In the genomic region with DNA sequence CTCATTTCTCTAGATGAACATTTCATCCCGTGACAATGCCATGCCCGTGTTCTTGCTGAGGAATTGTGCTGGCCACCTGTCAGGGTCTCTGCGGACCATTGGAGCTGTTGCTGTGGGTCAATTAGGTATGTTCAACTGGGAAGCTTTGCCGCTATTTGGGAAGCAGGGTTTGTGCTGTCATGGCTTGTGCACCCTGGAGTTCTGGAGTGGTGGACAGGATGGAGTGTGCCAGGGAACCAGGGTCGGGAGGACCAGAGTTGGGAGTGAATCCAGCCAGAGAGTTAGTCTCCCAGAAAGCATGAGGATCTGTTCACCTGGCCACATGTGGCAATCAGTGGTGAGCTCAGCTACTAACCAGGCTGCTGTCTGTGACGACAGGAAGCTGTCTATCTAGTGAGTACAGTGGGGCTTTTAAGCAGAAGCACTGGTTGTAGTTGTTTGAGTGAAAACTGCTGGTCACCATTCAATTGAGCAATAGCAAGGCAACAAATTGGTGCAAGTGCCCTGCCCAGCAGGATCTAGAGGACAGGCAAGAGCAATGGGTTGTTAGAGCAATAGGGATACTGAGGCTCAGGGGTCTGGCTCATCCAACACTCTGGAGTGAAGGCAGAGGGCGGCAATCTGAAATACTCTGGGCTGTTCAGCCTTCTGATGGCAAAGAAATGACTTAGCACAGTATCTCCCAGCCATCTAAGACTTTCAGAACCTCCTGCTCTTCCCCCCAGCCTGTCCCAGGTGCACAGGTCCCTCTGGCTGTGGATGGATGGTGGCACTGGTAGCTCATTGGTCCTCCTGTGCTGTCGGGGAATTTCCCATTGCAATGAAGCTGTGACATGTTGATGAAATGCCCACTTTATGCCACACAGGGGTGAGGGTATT, we compare ENCODE assay signal across 23 cellular contexts.
DNase-seq lines count a peak whose midpoint lies in the region; ATAC-seq and TF ChIP-seq lines count a peak whose summit lies in the region.
"Had no signal": no experiment of that assay in that cellular context is flagged by ENCODE, and none has a peak within 500 bp of the region (broad histone marks: within the 10 kb centered on the region; RNA-seq: fewer than 3 reads in every experiment).

No MANE protein-coding gene starts in this region.

- H3K4me1 ChIP-seq in OCI-LY3 (ENCODE audit: low read length): peaks cover 16% of the 10 kb centered on the region; the same call in 1 of the 2 replicates
- H3K4me1 ChIP-seq: Caco-2 had no signal

- peaks cover 45% of the 10 kb centered on the region for H3K36me3 Mint-ChIP-seq in stimulated activated memory B cell treated with anti-CD40 and anti-IgM and Interleukin-4, amounts not matched to agents 10 μg/mL and 1 μg/mL and 100 μg/mL, for 72 hours
- H3K36me3 Mint-ChIP-seq: CD4-positive, alpha-beta memory T cell had no signal

- H4K20me1 ChIP-seq in OCI-LY3 (ENCODE audit: insufficient read depth, low read length): no peaks in the 10 kb centered on the region; the same call in 1 of the 2 replicates

- no peak for ATAC-seq in left lobe of liver
- no peak for ATAC-seq in stimulated activated memory B cell treated with anti-CD40 and anti-IgM and Interleukin-4, amounts not matched to agents 10 μg/mL and 1 μg/mL and 100 μg/mL, for 72 hours
- ATAC-seq: K562, Panc1 had no signal

- H3K27me3 Mint-ChIP-seq in stimulated activated memory B cell treated with anti-CD40 and anti-IgM and Interleukin-4, amounts not matched to agents 10 μg/mL and 1 μg/mL and 100 μg/mL, for 72 hours: no peaks in the 10 kb centered on the region

- no peaks in the 10 kb centered on the region for H3K4me1 Mint-ChIP-seq in stimulated activated memory B cell treated with anti-CD40 and anti-IgM and Interleukin-4, amounts not matched to agents 10 μg/mL and 1 μg/mL and 100 μg/mL, for 72 hours
- H3K4me1 Mint-ChIP-seq: CD4-positive, alpha-beta memory T cell had no signal

- H3K4me3 Mint-ChIP-seq in stimulated activated memory B cell treated with anti-CD40 and anti-IgM and Interleukin-4, amounts not matched to agents 10 μg/mL and 1 μg/mL and 100 μg/mL, for 72 hours: no peak overlapping the region
- H3K4me3 Mint-ChIP-seq: CD4-positive, alpha-beta memory T cell had no signal

- no peak overlapping the region for H3K4me3 ChIP-seq in OCI-LY3 (ENCODE audit: low read length)
- H3K4me3 ChIP-seq: K562 had no signal

- peaks cover 68% of the 10 kb centered on the region for H3K36me3 ChIP-seq in OCI-LY3 (replicated peaks; ENCODE audit: low read depth, low read length)

- peak; percentile 86 for DNase-seq in DMS53 (lab: John Stamatoyannopoulos, UW)
- peak; percentile 34 for DNase-seq in left lobe of liver (ENCODE audit: low spot score)
- DNase-seq in NCI-H2029 treated with DMSO at 0.1 percent for 48 hours (lab: John Stamatoyannopoulos, UW): no peak
- DNase-seq in SKM-1 (lab: John Stamatoyannopoulos, UW; ENCODE audit: unreplicated experiment): no peak
- no peak for DNase-seq in C1 segment of cervical spinal cord (lab: John Stamatoyannopoulos, UW)
- DNase-seq: Caco-2; CD4-positive, alpha-beta memory T cell; DMS 273 treated with DMSO at 0.1 percent for 48 hours; GOT3; HCEC 1CT; MM.1S; NCI-H1048; NCI-H1436 treated with DMSO at 0.1 percent for 48 hours; NCI-H2029; NCI-H226; NCI-H510A treated with DMSO at 0.1 percent for 48 hours; NCI-H774; NK-92 treated with Interleukin-12 subunit alpha and Interleukin-12 subunit beta, amount 100 ng/mL, for 24 hours; SIG-M5 had no signal

- TF ChIP-seq CTCF in OCI-LY3 (IDR thresholded peaks at IDR 0.05; ENCODE audit: low read depth, low read length): no peak

- peaks cover 2% of the 10 kb centered on the region; the same call in 1 of the 2 replicates for H3K79me2 ChIP-seq in OCI-LY3 (ENCODE audit: low read length)

- H3K27ac Mint-ChIP-seq in stimulated activated memory B cell treated with anti-CD40 and anti-IgM and Interleukin-4, amounts not matched to agents 10 μg/mL and 1 μg/mL and 100 μg/mL, for 72 hours: peak overlapping the region; percentile 75
- H3K27ac Mint-ChIP-seq: CD4-positive, alpha-beta memory T cell had no signal

- H3K9me3 Mint-ChIP-seq in stimulated activated memory B cell treated with anti-CD40 and anti-IgM and Interleukin-4, amounts not matched to agents 10 μg/mL and 1 μg/mL and 100 μg/mL, for 72 hours: no peaks in the 10 kb centered on the region

- no peak overlapping the region for H3K4me2 ChIP-seq in OCI-LY3 (ENCODE audit: low read length)

- no peak overlapping the region for H2AFZ ChIP-seq in OCI-LY3 (ENCODE audit: low read depth, low read length)

- peak overlapping the region; percentile 62; the same call in 1 of the 2 replicates for H3K27ac ChIP-seq in OCI-LY3 (ENCODE audit: low read length)

- H3K9me3 ChIP-seq in OCI-LY3 (ENCODE audit: insufficient read depth, low read length): no peaks in the 10 kb centered on the region

- no peaks in the 10 kb centered on the region for H3K27me3 ChIP-seq in OCI-LY3 (ENCODE audit: low read depth, low read length)

- no peak overlapping the region for H3K9ac ChIP-seq in OCI-LY3 (ENCODE audit: low read length)

Comparison
In these comparisons a context has a peak if more than half of its experiments do, and no peak if none do; other contexts are left out.
1. DNase-seq: peak in DMS53 (single experiment) and left lobe of liver (single experiment); none in NCI-H2029 treated with DMSO at 0.1 percent for 48 hours (single experiment), SKM-1 (single experiment) and C1 segment of cervical spinal cord (0 of 14).